ENCODE assay signal across 23 cellular contexts in the genomic region with DNA sequence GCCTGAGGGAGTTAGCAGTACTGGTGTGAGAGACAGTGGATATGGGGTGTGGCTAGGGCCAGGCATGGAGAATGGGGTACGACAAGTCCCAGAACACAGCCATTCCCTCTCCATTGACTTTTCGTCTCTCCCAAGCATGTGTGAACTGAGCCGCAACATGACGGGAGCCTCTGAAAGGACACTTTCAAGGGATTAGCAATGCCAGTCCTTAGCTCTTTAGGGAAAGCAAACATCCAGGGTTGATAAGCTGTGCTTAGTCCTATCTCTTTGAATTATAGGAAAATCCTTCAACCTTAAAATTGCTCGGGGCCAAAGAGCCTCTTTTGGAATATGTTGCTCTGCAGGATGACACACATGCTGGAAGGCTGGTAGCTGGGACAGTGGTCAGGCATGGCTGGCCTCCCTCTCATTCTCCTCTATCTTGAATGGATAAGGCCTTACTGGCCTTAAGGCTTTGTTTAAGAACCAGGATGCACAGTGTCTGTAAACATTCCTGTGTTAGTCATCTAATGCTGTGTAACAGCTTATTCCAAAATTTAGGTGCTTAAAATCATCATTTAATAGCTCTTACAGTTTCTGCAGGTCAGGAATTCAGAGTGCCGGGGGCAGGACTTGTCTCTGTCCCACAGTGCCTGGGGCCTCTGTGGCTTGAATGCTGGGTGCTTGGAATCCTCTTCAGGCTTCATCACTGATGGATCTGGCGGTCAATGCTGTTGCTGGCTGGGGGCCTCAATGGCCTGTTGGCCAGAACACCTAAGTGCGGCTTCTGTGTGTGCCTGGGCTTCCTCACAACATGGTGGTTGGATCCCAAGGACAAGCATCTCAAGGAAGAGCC.
DNase-seq lines count a peak whose midpoint lies in the region; ATAC-seq and TF ChIP-seq lines count a peak whose summit lies in the region.
"Had no signal": no experiment of that assay in that cellular context is flagged by ENCODE, and none has a peak within 500 bp of the region (broad histone marks: within the 10 kb centered on the region; RNA-seq: fewer than 3 reads in every experiment).

No MANE protein-coding gene starts in this region.

- CTCF ChIA-PET in activated naive CD4-positive, alpha-beta T cell treated with anti-CD3 and anti-CD28 coated beads, Interleukin-2, amount 10 ng/mL, durations not matched to agents 7 days and 5 days (lab: Charles Lee): no interaction called here

- peaks cover 3% of the 10 kb centered on the region for H3K27me3 Mint-ChIP-seq in activated naive CD4-positive, alpha-beta T cell treated with anti-CD3 and anti-CD28 coated beads, Interleukin-2, amount 10 ng/mL, durations not matched to agents 7 days and 5 days
- H3K27me3 Mint-ChIP-seq: CD4-positive, alpha-beta memory T cell; IgD-negative memory B cell had no signal

- in situ Hi-C loops in Caki2 (cut with HindIII; ENCODE audit: low pct_unique_long_range_greater_than_20kb, low sequenced_read_pairs): no loop called here

- peaks cover 37% of the 10 kb centered on the region for H3K27me3 ChIP-seq in left ventricle myocardium inferior (ENCODE audit: low read depth)

- DNase-seq in Caki2 (ENCODE audit: low read depth) (peak; percentile 60), ELF-1 (ENCODE audit: low read depth, low spot score) (peak; percentile 52), RPMI7951 (ENCODE audit: low read depth) (peak; percentile 37), kidney tubule cell (ENCODE audit: low spot score) (peak; percentile 60), left ventricle myocardium inferior (no peak)
- DNase-seq in activated naive CD4-positive, alpha-beta T cell treated with anti-CD3 and anti-CD28 coated beads, Interleukin-2, amount 10 ng/mL, durations not matched to agents 7 days and 5 days: no peak
- DNase-seq: C1 segment of cervical spinal cord; CD4-positive, alpha-beta memory T cell; COR-L47; GM23248; H9; NCI-H1105; NCI-H2029; NCI-H510A; NCI-H748 treated with DMSO at 0.1 percent for 48 hours; NK-92 treated with Interleukin-12 subunit alpha and Interleukin-12 subunit beta, amount 100 ng/mL, for 24 hours; SHP77 treated with DMSO at 0.1 percent for 48 hours; T-helper 1 cell had no signal

- H3K4me1 Mint-ChIP-seq in activated naive CD4-positive, alpha-beta T cell treated with anti-CD3 and anti-CD28 coated beads, Interleukin-2, amount 10 ng/mL, durations not matched to agents 7 days and 5 days: no peaks in the 10 kb centered on the region
- H3K4me1 Mint-ChIP-seq: CD4-positive, alpha-beta memory T cell; IgD-negative memory B cell had no signal

- no peaks in the 10 kb centered on the region for H3K9me3 Mint-ChIP-seq in activated naive CD4-positive, alpha-beta T cell treated with anti-CD3 and anti-CD28 coated beads, Interleukin-2, amount 10 ng/mL, durations not matched to agents 7 days and 5 days
- H3K9me3 Mint-ChIP-seq: CD4-positive, alpha-beta memory T cell; H9; IgD-negative memory B cell; T-helper 2 cell treated with Interferon-gamma antibody and Interleukin-4, amounts not matched to agents 5 μg/mL and 100 μg/mL, for 36 hours had no signal

- H3K36me3 Mint-ChIP-seq in activated naive CD4-positive, alpha-beta T cell treated with anti-CD3 and anti-CD28 coated beads, Interleukin-2, amount 10 ng/mL, durations not matched to agents 7 days and 5 days: no peaks in the 10 kb centered on the region
- H3K36me3 Mint-ChIP-seq: CD4-positive, alpha-beta memory T cell had no signal

- H3K4me1 ChIP-seq in left ventricle myocardium inferior: no peaks in the 10 kb centered on the region

- no peak for ATAC-seq in HG02852 (IDR thresholded peaks at IDR 0.05; ENCODE audit: unreplicated experiment)

- H3K27ac Mint-ChIP-seq in activated naive CD4-positive, alpha-beta T cell treated with anti-CD3 and anti-CD28 coated beads, Interleukin-2, amount 10 ng/mL, durations not matched to agents 7 days and 5 days: no peak overlapping the region
- H3K27ac Mint-ChIP-seq: CD4-positive, alpha-beta memory T cell; IgD-negative memory B cell; T-helper 2 cell treated with Interferon-gamma antibody and Interleukin-4, amounts not matched to agents 5 μg/mL and 100 μg/mL, for 36 hours had no signal

- H3K4me3 ChIP-seq in left ventricle myocardium inferior: no peak overlapping the region
- H3K4me3 ChIP-seq: GM23248 had no signal

- H3K27ac ChIP-seq in left ventricle myocardium inferior (replicated peaks): no peak overlapping the region
- H3K27ac ChIP-seq: GM23248, KMS-11, RWPE1 had no signal

- no peaks in the 10 kb centered on the region for H3K36me3 ChIP-seq in left ventricle myocardium inferior

- H3K9me3 ChIP-seq in left ventricle myocardium inferior (replicated peaks): no peaks in the 10 kb centered on the region

- no peak overlapping the region for H3K4me3 Mint-ChIP-seq in activated naive CD4-positive, alpha-beta T cell treated with anti-CD3 and anti-CD28 coated beads, Interleukin-2, amount 10 ng/mL, durations not matched to agents 7 days and 5 days
- H3K4me3 Mint-ChIP-seq: CD4-positive, alpha-beta memory T cell; H9; IgD-negative memory B cell; T-helper 2 cell treated with Interferon-gamma antibody and Interleukin-4, amounts not matched to agents 5 μg/mL and 100 μg/mL, for 36 hours had no signal

- intact Hi-C loops in left ventricle myocardium inferior (cut with micrococcal nuclease): no loop called here

- no peak for TF ChIP-seq CTCF in left ventricle myocardium inferior (IDR thresholded peaks at IDR 0.05; ENCODE audit: borderline replicate concordance)

Comparison
In these comparisons a context has a peak if more than half of its experiments do, and no peak if none do; other contexts are left out.
1. DNase-seq: peak in Caki2 (single experiment), ELF-1 (single experiment), RPMI7951 (single experiment) and kidney tubule cell (single experiment); none in left ventricle myocardium inferior (single experiment) and activated naive CD4-positive, alpha-beta T cell treated with anti-CD3 and anti-CD28 coated beads, Interleukin-2, amount 10 ng/mL, durations not matched to agents 7 days and 5 days (single experiment).